Comparison of ENCODE assay signal across 19 cellular contexts in genomic region chr5:179777456-179777855, GRCh38. TPM values are rescaled to one million over a fixed set of nuclear protein-coding genes. Genes with fewer than 3 reads are reported as not detected.
"Had no signal": no experiment of that assay in that cellular context is flagged by ENCODE, and none has a peak within 500 bp of the region (broad histone marks: within the 10 kb centered on the region; RNA-seq: fewer than 3 reads in every experiment).

No MANE protein-coding gene starts in this region.

- H3K4me3 ChIP-seq: left lung, smooth muscle cell, tibial artery, uterus had no signal

- H3K27me3 Mint-ChIP-seq: activated CD4-positive, alpha-beta T cell treated with anti-CD3 and anti-CD28 coated beads, Interleukin-2, amount 10 ng/mL, durations not matched to agents 24 days and 14 days; activated naive CD8-positive, alpha-beta T cell treated with anti-CD3 and anti-CD28 coated beads for 36 hours; stimulated activated naive B cell treated with anti-CD40 and anti-IgM and Interleukin-4, amounts not matched to agents 10 μg/mL and 1 μg/mL and 100 μg/mL, for 72 hours had no signal

- H3K4me1 Mint-ChIP-seq: activated CD4-positive, alpha-beta T cell treated with anti-CD3 and anti-CD28 coated beads, Interleukin-2, amount 10 ng/mL, durations not matched to agents 24 days and 14 days; activated naive CD8-positive, alpha-beta T cell treated with anti-CD3 and anti-CD28 coated beads for 36 hours; endodermal cell had no signal

- H3K9me3 Mint-ChIP-seq: activated CD4-positive, alpha-beta T cell treated with anti-CD3 and anti-CD28 coated beads, Interleukin-2, amount 10 ng/mL, durations not matched to agents 24 days and 14 days; activated naive CD8-positive, alpha-beta T cell treated with anti-CD3 and anti-CD28 coated beads for 36 hours; endodermal cell; stimulated activated naive B cell treated with anti-CD40 and anti-IgM and Interleukin-4, amounts not matched to agents 10 μg/mL and 1 μg/mL and 100 μg/mL, for 72 hours had no signal

- FAIRE-seq: colon, keratinocyte had no signal

- H3K9ac ChIP-seq: parathyroid adenoma had no signal

- H3K4me1 ChIP-seq: tibial artery, uterus had no signal

- H3K27me3 ChIP-seq: left lung, tibial artery, uterus had no signal

- H3K27ac ChIP-seq: parathyroid adenoma, tibial artery, uterus had no signal

- ATAC-seq: activated CD8-positive, alpha-beta T cell treated with anti-CD3 and anti-CD28 coated beads, Interleukin-2, amount 10 ng/mL, durations not matched to agents 7 days and 5 days; stimulated activated naive B cell treated with anti-CD40 and anti-IgM and Interleukin-4, amounts not matched to agents 10 μg/mL and 1 μg/mL and 100 μg/mL, for 72 hours had no signal

- H3K9me3 ChIP-seq: left lung, tibial artery, uterus had no signal

- H3K36me3 ChIP-seq: uterus had no signal

- H3K4me3 Mint-ChIP-seq: activated CD4-positive, alpha-beta T cell treated with anti-CD3 and anti-CD28 coated beads, Interleukin-2, amount 10 ng/mL, durations not matched to agents 24 days and 14 days; activated CD8-positive, alpha-beta T cell treated with anti-CD3 and anti-CD28 coated beads, Interleukin-2, amount 10 ng/mL, durations not matched to agents 7 days and 5 days; activated naive CD8-positive, alpha-beta T cell treated with anti-CD3 and anti-CD28 coated beads for 36 hours; endodermal cell; stimulated activated naive B cell treated with anti-CD40 and anti-IgM and Interleukin-4, amounts not matched to agents 10 μg/mL and 1 μg/mL and 100 μg/mL, for 72 hours had no signal

- DNase-seq: activated CD4-positive, alpha-beta T cell treated with anti-CD3 and anti-CD28 coated beads, Interleukin-2, amount 10 ng/mL, durations not matched to agents 24 days and 14 days; activated CD8-positive, alpha-beta memory T cell treated with anti-CD3 and anti-CD28 coated beads, Interleukin-2, amount 50 U/mL, for 4 hours; activated CD8-positive, alpha-beta T cell treated with anti-CD3 and anti-CD28 coated beads, Interleukin-2, amount 10 ng/mL, durations not matched to agents 7 days and 5 days; activated naive CD4-positive, alpha-beta T cell; activated naive CD8-positive, alpha-beta T cell treated with anti-CD3 and anti-CD28 coated beads for 36 hours; amniotic stem cell; caudate nucleus; endodermal cell; foreskin melanocyte; stimulated activated CD4-positive, alpha-beta T cell treated with anti-CD3 and anti-CD28 coated beads, Interleukin-4, amount 100 ng/mL, for 24 hours; stimulated activated naive B cell treated with anti-CD40 and anti-IgM and Interleukin-4, amounts not matched to agents 10 μg/mL and 1 μg/mL and 100 μg/mL, for 72 hours; T1000; tibial artery; uterus had no signal

- H3K27ac Mint-ChIP-seq: activated CD4-positive, alpha-beta T cell treated with anti-CD3 and anti-CD28 coated beads, Interleukin-2, amount 10 ng/mL, durations not matched to agents 24 days and 14 days; activated CD8-positive, alpha-beta T cell treated with anti-CD3 and anti-CD28 coated beads, Interleukin-2, amount 10 ng/mL, durations not matched to agents 7 days and 5 days; activated naive CD8-positive, alpha-beta T cell treated with anti-CD3 and anti-CD28 coated beads for 36 hours; endodermal cell; stimulated activated naive B cell treated with anti-CD40 and anti-IgM and Interleukin-4, amounts not matched to agents 10 μg/mL and 1 μg/mL and 100 μg/mL, for 72 hours had no signal

RNA-seq across cellular contexts. Expression of gene LTC4S, which starts 16.3 kb away (rescaled TPM):
- total RNA-seq: smooth muscle cell had no signal
- polyA plus RNA-seq: keratinocyte, smooth muscle cell had no signal
